In the genomic region with DNA sequence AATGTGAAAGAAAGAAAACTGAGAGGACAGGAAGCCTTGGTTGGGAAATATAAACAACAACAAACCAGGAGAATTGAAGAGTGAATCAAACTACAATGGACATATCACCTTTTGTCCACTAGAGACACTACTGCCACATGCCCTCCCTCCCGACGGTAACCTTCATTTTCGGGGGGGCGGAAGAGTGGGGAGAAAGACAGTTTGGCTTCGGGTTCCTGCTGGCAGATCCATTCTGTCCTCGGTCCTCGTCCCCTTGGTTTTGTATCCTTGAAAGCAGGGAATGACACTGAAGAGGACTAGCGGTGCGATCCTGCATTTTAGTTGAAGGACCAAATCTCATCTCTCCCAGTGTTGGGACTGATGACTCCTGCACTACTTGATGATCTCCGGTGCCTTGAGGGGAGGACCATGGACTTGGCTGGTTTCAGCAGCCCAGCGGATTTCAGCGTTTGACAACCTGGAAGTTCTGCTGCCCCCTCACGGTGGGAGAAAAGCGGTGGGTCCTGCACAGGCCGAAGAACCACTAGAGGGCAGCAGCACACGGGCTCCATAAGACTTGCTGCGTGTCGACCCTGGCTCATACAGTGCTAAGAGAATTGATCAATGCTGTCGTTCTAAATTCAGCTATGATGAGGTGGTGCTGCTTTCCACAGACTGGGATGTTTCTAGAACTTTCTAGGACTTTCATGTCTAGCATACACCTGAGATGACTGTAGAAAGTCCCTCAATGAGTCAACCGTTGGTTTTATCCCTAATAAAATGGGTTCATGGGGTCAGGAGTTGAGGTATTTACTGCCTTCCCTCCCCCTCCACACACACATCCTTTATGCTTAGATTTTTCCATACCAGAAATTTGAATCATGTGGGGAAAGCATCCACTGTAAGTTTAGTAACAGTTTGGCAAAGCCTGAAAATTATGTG, we compare ENCODE assay signal across 1 cellular context.
TF ChIP-seq lines count a peak whose summit lies in the region.

No MANE protein-coding gene starts in this region.

TF ChIP-seq in WTC11, 78 proteins besides CTCF, POLR2A, EP300 and RAD21 (continued from another document):
- TF ChIP-seq, protein P1, sequence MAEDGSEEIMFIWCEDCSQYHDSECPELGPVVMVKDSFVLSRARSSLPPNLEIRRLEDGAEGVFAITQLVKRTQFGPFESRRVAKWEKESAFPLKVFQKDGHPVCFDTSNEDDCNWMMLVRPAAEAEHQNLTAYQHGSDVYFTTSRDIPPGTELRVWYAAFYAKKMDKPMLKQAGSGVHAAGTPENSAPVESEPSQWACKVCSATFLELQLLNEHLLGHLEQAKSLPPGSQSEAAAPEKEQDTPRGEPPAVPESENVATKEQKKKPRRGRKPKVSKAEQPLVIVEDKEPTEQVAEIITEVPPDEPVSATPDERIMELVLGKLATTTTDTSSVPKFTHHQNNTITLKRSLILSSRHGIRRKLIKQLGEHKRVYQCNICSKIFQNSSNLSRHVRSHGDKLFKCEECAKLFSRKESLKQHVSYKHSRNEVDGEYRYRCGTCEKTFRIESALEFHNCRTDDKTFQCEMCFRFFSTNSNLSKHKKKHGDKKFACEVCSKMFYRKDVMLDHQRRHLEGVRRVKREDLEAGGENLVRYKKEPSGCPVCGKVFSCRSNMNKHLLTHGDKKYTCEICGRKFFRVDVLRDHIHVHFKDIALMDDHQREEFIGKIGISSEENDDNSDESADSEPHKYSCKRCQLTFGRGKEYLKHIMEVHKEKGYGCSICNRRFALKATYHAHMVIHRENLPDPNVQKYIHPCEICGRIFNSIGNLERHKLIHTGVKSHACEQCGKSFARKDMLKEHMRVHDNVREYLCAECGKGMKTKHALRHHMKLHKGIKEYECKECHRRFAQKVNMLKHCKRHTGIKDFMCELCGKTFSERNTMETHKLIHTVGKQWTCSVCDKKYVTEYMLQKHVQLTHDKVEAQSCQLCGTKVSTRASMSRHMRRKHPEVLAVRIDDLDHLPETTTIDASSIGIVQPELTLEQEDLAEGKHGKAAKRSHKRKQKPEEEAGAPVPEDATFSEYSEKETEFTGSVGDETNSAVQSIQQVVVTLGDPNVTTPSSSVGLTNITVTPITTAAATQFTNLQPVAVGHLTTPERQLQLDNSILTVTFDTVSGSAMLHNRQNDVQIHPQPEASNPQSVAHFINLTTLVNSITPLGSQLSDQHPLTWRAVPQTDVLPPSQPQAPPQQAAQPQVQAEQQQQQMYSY (CRISPR knock-in tag; IDR thresholded peaks at IDR 0.05): no peak
- TF ChIP-seq, protein P2, sequence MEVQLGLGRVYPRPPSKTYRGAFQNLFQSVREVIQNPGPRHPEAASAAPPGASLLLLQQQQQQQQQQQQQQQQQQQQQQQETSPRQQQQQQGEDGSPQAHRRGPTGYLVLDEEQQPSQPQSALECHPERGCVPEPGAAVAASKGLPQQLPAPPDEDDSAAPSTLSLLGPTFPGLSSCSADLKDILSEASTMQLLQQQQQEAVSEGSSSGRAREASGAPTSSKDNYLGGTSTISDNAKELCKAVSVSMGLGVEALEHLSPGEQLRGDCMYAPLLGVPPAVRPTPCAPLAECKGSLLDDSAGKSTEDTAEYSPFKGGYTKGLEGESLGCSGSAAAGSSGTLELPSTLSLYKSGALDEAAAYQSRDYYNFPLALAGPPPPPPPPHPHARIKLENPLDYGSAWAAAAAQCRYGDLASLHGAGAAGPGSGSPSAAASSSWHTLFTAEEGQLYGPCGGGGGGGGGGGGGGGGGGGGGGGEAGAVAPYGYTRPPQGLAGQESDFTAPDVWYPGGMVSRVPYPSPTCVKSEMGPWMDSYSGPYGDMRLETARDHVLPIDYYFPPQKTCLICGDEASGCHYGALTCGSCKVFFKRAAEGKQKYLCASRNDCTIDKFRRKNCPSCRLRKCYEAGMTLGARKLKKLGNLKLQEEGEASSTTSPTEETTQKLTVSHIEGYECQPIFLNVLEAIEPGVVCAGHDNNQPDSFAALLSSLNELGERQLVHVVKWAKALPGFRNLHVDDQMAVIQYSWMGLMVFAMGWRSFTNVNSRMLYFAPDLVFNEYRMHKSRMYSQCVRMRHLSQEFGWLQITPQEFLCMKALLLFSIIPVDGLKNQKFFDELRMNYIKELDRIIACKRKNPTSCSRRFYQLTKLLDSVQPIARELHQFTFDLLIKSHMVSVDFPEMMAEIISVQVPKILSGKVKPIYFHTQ (CRISPR knock-in tag; IDR thresholded peaks at IDR 0.05): 0 out of 2 replicates have a peak, but pooled peaks have one; percentile 49
- TF ChIP-seq, protein P3, sequence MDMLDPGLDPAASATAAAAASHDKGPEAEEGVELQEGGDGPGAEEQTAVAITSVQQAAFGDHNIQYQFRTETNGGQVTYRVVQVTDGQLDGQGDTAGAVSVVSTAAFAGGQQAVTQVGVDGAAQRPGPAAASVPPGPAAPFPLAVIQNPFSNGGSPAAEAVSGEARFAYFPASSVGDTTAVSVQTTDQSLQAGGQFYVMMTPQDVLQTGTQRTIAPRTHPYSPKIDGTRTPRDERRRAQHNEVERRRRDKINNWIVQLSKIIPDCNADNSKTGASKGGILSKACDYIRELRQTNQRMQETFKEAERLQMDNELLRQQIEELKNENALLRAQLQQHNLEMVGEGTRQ (CRISPR knock-in tag; IDR thresholded peaks at IDR 0.05): no peak
- TF ChIP-seq, protein P4, sequence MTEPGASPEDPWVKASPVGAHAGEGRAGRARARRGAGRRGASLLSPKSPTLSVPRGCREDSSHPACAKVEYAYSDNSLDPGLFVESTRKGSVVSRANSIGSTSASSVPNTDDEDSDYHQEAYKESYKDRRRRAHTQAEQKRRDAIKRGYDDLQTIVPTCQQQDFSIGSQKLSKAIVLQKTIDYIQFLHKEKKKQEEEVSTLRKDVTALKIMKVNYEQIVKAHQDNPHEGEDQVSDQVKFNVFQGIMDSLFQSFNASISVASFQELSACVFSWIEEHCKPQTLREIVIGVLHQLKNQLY (CRISPR knock-in tag; IDR thresholded peaks at IDR 0.05): no peak
- TF ChIP-seq, protein P5, sequence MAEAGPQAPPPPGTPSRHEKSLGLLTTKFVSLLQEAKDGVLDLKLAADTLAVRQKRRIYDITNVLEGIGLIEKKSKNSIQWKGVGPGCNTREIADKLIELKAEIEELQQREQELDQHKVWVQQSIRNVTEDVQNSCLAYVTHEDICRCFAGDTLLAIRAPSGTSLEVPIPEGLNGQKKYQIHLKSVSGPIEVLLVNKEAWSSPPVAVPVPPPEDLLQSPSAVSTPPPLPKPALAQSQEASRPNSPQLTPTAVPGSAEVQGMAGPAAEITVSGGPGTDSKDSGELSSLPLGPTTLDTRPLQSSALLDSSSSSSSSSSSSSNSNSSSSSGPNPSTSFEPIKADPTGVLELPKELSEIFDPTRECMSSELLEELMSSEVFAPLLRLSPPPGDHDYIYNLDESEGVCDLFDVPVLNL (CRISPR knock-in tag; IDR thresholded peaks at IDR 0.05; ENCODE audit: borderline replicate concordance, low read depth): no peak
- TF ChIP-seq TEAD1 (CRISPR knock-in tag; IDR thresholded peaks at IDR 0.05) (peak; percentile 75; the same call in 1 of the 2 replicates), TEAD4 (CRISPR knock-in tag; IDR thresholded peaks at IDR 0.05) (no peak)
